Comparison of ENCODE assay signal across 27 cellular contexts in genomic region chr5:31783762-31784161, GRCh38.
"Had no signal": no experiment of that assay in that cellular context is flagged by ENCODE, and none has a peak within 500 bp of the region (broad histone marks: within the 10 kb centered on the region; RNA-seq: fewer than 3 reads in every experiment).

No MANE protein-coding gene starts in this region.

- H3K27me3 Mint-ChIP-seq: activated CD8-positive, alpha-beta memory T cell treated with anti-CD3 and anti-CD28 coated beads, Interleukin-2, amount 10 ng/mL, durations not matched to agents 7 days and 5 days; activated CD8-positive, alpha-beta T cell treated with anti-CD3 and anti-CD28 coated beads for 36 hours; activated naive CD4-positive, alpha-beta T cell treated with anti-CD3 and anti-CD28 coated beads, Interleukin-2, amount 10 ng/mL, durations not matched to agents 7 days and 5 days; stimulated activated memory B cell treated with anti-CD40 and anti-IgM and Interleukin-4, amounts not matched to agents 10 μg/mL and 1 μg/mL and 100 μg/mL, for 72 hours had no signal

- H3K4me3 Mint-ChIP-seq: activated CD8-positive, alpha-beta memory T cell treated with anti-CD3 and anti-CD28 coated beads, Interleukin-2, amount 10 ng/mL, durations not matched to agents 7 days and 5 days; activated CD8-positive, alpha-beta T cell treated with anti-CD3 and anti-CD28 coated beads for 36 hours; activated naive CD4-positive, alpha-beta T cell treated with anti-CD3 and anti-CD28 coated beads, Interleukin-2, amount 10 ng/mL, durations not matched to agents 7 days and 5 days; effector memory CD8-positive, alpha-beta T cell; natural killer cell treated with Interleukin-12 subunit alpha and Interleukin-12 subunit beta and Interleukin-15 and Interleukin-18, amount 100 ng/mL, for 72 hours; stimulated activated memory B cell treated with anti-CD40 and anti-IgM and Interleukin-4, amounts not matched to agents 10 μg/mL and 1 μg/mL and 100 μg/mL, for 72 hours had no signal

- H3K79me2 ChIP-seq: parathyroid adenoma had no signal

- H2AFZ ChIP-seq: parathyroid adenoma had no signal

- H3K27me3 ChIP-seq: cardiac muscle cell, dorsolateral prefrontal cortex, esophagus muscularis mucosa, gastroesophageal sphincter, heart left ventricle, sigmoid colon, stomach, suprapubic skin, tibial nerve, uterus had no signal

- H3K27ac ChIP-seq: cardiac muscle cell, esophagus muscularis mucosa, gastroesophageal sphincter, parathyroid adenoma, sigmoid colon, stomach, suprapubic skin, tibial nerve, uterus had no signal

- H3K36me3 ChIP-seq: cardiac muscle cell, gastroesophageal sphincter, sigmoid colon, stomach, suprapubic skin, tibial nerve, uterus had no signal

- H3K9ac ChIP-seq: parathyroid adenoma had no signal

- H3K4me2 ChIP-seq: smooth muscle cell had no signal

- DNase-seq: activated CD4-positive, alpha-beta T cell treated with anti-CD3 and anti-CD28 coated beads for 48 hours; activated CD4-positive, CD25-positive, alpha-beta regulatory T cell; activated CD8-positive, alpha-beta memory T cell treated with anti-CD3 and anti-CD28 coated beads, Interleukin-2, amount 10 ng/mL, durations not matched to agents 7 days and 5 days; activated CD8-positive, alpha-beta T cell treated with anti-CD3 and anti-CD28 coated beads for 36 hours; activated effector memory CD4-positive, alpha-beta T cell treated with anti-CD3 and anti-CD28 coated beads, Interleukin-2, amount 50 U/mL, for 16 hours; activated naive CD4-positive, alpha-beta T cell treated with anti-CD3 and anti-CD28 coated beads, Interleukin-2, amount 10 ng/mL, durations not matched to agents 7 days and 5 days; activated T-cell treated with anti-CD3 and anti-CD28 coated beads for 4 hours; amygdala; effector memory CD8-positive, alpha-beta T cell; heart left ventricle; nucleus accumbens; sigmoid colon; stimulated activated CD4-positive, alpha-beta T cell treated with anti-CD3 and anti-CD28 coated beads, Interleukin-15, amount 100 ng/mL, for 24 hours; stomach; T-helper 9 cell; uterus had no signal

- H3K9me3 Mint-ChIP-seq: activated CD8-positive, alpha-beta T cell treated with anti-CD3 and anti-CD28 coated beads for 36 hours; activated naive CD4-positive, alpha-beta T cell treated with anti-CD3 and anti-CD28 coated beads, Interleukin-2, amount 10 ng/mL, durations not matched to agents 7 days and 5 days; effector memory CD8-positive, alpha-beta T cell; natural killer cell treated with Interleukin-12 subunit alpha and Interleukin-12 subunit beta and Interleukin-15 and Interleukin-18, amount 100 ng/mL, for 72 hours; stimulated activated memory B cell treated with anti-CD40 and anti-IgM and Interleukin-4, amounts not matched to agents 10 μg/mL and 1 μg/mL and 100 μg/mL, for 72 hours had no signal

- H3K27ac Mint-ChIP-seq: activated CD8-positive, alpha-beta memory T cell treated with anti-CD3 and anti-CD28 coated beads, Interleukin-2, amount 10 ng/mL, durations not matched to agents 7 days and 5 days; activated CD8-positive, alpha-beta T cell treated with anti-CD3 and anti-CD28 coated beads for 36 hours; activated naive CD4-positive, alpha-beta T cell treated with anti-CD3 and anti-CD28 coated beads, Interleukin-2, amount 10 ng/mL, durations not matched to agents 7 days and 5 days; effector memory CD8-positive, alpha-beta T cell; natural killer cell treated with Interleukin-12 subunit alpha and Interleukin-12 subunit beta and Interleukin-15 and Interleukin-18, amount 100 ng/mL, for 72 hours; stimulated activated memory B cell treated with anti-CD40 and anti-IgM and Interleukin-4, amounts not matched to agents 10 μg/mL and 1 μg/mL and 100 μg/mL, for 72 hours had no signal

- H3K4me3 ChIP-seq: cardiac muscle cell, dorsolateral prefrontal cortex, esophagus muscularis mucosa, gastroesophageal sphincter, heart left ventricle, sigmoid colon, smooth muscle cell, stomach, suprapubic skin, tibial nerve, uterus had no signal

- ATAC-seq: activated CD8-positive, alpha-beta memory T cell treated with anti-CD3 and anti-CD28 coated beads, Interleukin-2, amount 10 ng/mL, durations not matched to agents 7 days and 5 days; activated CD8-positive, alpha-beta T cell treated with anti-CD3 and anti-CD28 coated beads for 36 hours; effector memory CD8-positive, alpha-beta T cell; gastroesophageal sphincter; heart left ventricle; left lobe of liver; natural killer cell treated with Interleukin-12 subunit alpha and Interleukin-12 subunit beta and Interleukin-15 and Interleukin-18, amount 100 ng/mL, for 72 hours; stimulated activated memory B cell treated with anti-CD40 and anti-IgM and Interleukin-4, amounts not matched to agents 10 μg/mL and 1 μg/mL and 100 μg/mL, for 72 hours had no signal

- H3K4me1 ChIP-seq: gastroesophageal sphincter, parathyroid adenoma, sigmoid colon, stomach, uterus had no signal

- H3K36me3 Mint-ChIP-seq: activated CD8-positive, alpha-beta memory T cell treated with anti-CD3 and anti-CD28 coated beads, Interleukin-2, amount 10 ng/mL, durations not matched to agents 7 days and 5 days; activated naive CD4-positive, alpha-beta T cell treated with anti-CD3 and anti-CD28 coated beads, Interleukin-2, amount 10 ng/mL, durations not matched to agents 7 days and 5 days; natural killer cell treated with Interleukin-12 subunit alpha and Interleukin-12 subunit beta and Interleukin-15 and Interleukin-18, amount 100 ng/mL, for 72 hours; stimulated activated memory B cell treated with anti-CD40 and anti-IgM and Interleukin-4, amounts not matched to agents 10 μg/mL and 1 μg/mL and 100 μg/mL, for 72 hours had no signal

- H3K4me1 Mint-ChIP-seq: activated CD8-positive, alpha-beta memory T cell treated with anti-CD3 and anti-CD28 coated beads, Interleukin-2, amount 10 ng/mL, durations not matched to agents 7 days and 5 days; activated naive CD4-positive, alpha-beta T cell treated with anti-CD3 and anti-CD28 coated beads, Interleukin-2, amount 10 ng/mL, durations not matched to agents 7 days and 5 days had no signal

- H3K9me3 ChIP-seq: gastroesophageal sphincter, heart left ventricle, sigmoid colon, suprapubic skin, uterus had no signal
